1 cellular context compared by ENCODE assay signal in genomic region chr1:27862671-27863551, GRCh38.
TF ChIP-seq lines count a peak whose summit lies in the region.

No MANE protein-coding gene starts in this region.

TF ChIP-seq in GM12878, 131 proteins besides CTCF, POLR2A, EP300 and RAD21 (continued from another document):
- TF ChIP-seq KDM1A (IDR thresholded peaks at IDR 0.05; ENCODE audit: borderline replicate concordance) = no peak
- TF ChIP-seq FOS (IDR thresholded peaks at IDR 0.05; ENCODE audit: borderline replicate concordance, extremely low read depth, insufficient read length) = no peak
- TF ChIP-seq PML (IDR thresholded peaks at IDR 0.05; ENCODE audit: low read length) = no peak
- no peak for TF ChIP-seq ZSCAN29 (IDR thresholded peaks at IDR 0.05)
- TF ChIP-seq HDGF (IDR thresholded peaks at IDR 0.05) = peak; percentile 95
- TF ChIP-seq HSF1 (IDR thresholded peaks at IDR 0.05; ENCODE audit: low read depth, low read length) = no peak
- TF ChIP-seq POU2F2 (IDR thresholded peaks at IDR 0.05; ENCODE audit: borderline replicate concordance, low read depth, low read length) = 0 out of 3 replicates have a peak, but pooled peaks have one; percentile 40
- no peak for TF ChIP-seq MYB (IDR thresholded peaks at IDR 0.05; ENCODE audit: borderline replicate concordance, low read depth, low read length)
- peak; percentile 43 for TF ChIP-seq RUNX3 (IDR thresholded peaks at IDR 0.05; ENCODE audit: low read length)
- TF ChIP-seq GABPA (IDR thresholded peaks at IDR 0.05; ENCODE audit: low read depth) = no peak
- no peak for TF ChIP-seq E4F1 (IDR thresholded peaks at IDR 0.05; ENCODE audit: borderline replicate concordance, partially characterized antibody)
- peak; percentile 68 for TF ChIP-seq MEF2B (IDR thresholded peaks at IDR 0.05; ENCODE audit: partially characterized antibody, poor library complexity, severe bottlenecking)
- TF ChIP-seq SMAD5 (IDR thresholded peaks at IDR 0.05; ENCODE audit: low read depth) = no peak
- no peak for TF ChIP-seq NR2C2 (IDR thresholded peaks at IDR 0.05; ENCODE audit: borderline replicate concordance, control insufficient read depth, insufficient read length, low read depth)
- TF ChIP-seq KLF5 (IDR thresholded peaks at IDR 0.05; ENCODE audit: partially characterized antibody) = no peak
- peak; percentile 98 for TF ChIP-seq IKZF2 (IDR thresholded peaks at IDR 0.05)
